1 cellular context compared by ENCODE assay signal in genomic region chr11:119019996-119020395, GRCh38.
A peak's percentile ranks its signal among the peaks of the same experiment; 100 is the strongest.
TF ChIP-seq lines count a peak whose summit lies in the region.

No MANE protein-coding gene starts in this region.

TF ChIP-seq in HepG2, 621 proteins besides CTCF, POLR2A, EP300 and RAD21:
- no peak for TF ChIP-seq ZC3H13 (CRISPR knock-in tag; IDR thresholded peaks at IDR 0.05)
- 0 out of 2 replicates have a peak, but pooled peaks have one; percentile 17 for TF ChIP-seq SAP130 (CRISPR knock-in tag; IDR thresholded peaks at IDR 0.05; ENCODE audit: low read depth)
- TF ChIP-seq ZNF780A (CRISPR knock-in tag; IDR thresholded peaks at IDR 0.05), result no peak
- TF ChIP-seq SALL1 (CRISPR knock-in tag; IDR thresholded peaks at IDR 0.05), result 0 out of 2 replicates have a peak, but pooled peaks have one; percentile 13
